ENCODE assay signal across 6 cellular contexts in the genomic region with DNA sequence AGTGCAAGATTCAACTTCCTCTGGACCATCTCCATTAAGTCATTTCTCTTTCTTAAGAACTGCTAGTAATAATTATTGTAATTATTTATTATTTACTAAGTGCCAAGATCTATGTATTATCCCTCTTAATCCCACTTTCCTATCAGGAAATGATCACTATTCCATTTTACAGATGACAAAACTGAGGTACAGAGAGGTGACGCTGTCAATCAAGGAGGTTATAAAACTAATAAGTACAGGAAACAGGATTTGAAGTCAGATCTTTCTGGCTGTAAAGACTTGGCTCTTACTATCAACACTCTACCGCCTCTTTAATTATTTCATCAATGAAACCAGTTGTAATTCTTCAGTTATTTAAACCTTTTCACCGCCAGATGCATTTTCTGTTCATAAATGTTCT.
"Had no signal": no experiment of that assay in that cellular context is flagged by ENCODE, and none has a peak within 500 bp of the region (broad histone marks: within the 10 kb centered on the region; RNA-seq: fewer than 3 reads in every experiment).

No MANE protein-coding gene starts in this region.

- DNase-seq: IMR-90, KBM-7, KG1 had no signal

- FAIRE-seq: HTR-8/SVneo had no signal

- H3K27ac ChIP-seq: HL-60, KMS-11 had no signal

- H3K9ac ChIP-seq: KMS-11 had no signal

- H3K4me2 ChIP-seq: KMS-11 had no signal
